24 cellular contexts compared by ENCODE assay signal in genomic region chr6:138999949-139000725, GRCh38. TPM values are rescaled to one million over a fixed set of nuclear protein-coding genes. Genes with fewer than 3 reads are reported as not detected.
A peak's percentile ranks its signal among the peaks of the same experiment; 100 is the strongest.
DNase-seq lines count a peak whose midpoint lies in the region; ATAC-seq and TF ChIP-seq lines count a peak whose summit lies in the region.
"Had no signal": no experiment of that assay in that cellular context is flagged by ENCODE, and none has a peak within 500 bp of the region (broad histone marks: within the 10 kb centered on the region; RNA-seq: fewer than 3 reads in every experiment).

No MANE protein-coding gene starts in this region.

- no peaks in the 10 kb centered on the region for H3K27me3 ChIP-seq in upper lobe of left lung
- H3K27me3 ChIP-seq: adrenal gland, suprapubic skin had no signal

- no peak for ATAC-seq in T-helper 17 cell
- no peak for ATAC-seq in upper lobe of left lung (ENCODE audit: low FRiP score in 2 of 2)

- H3K27ac ChIP-seq in upper lobe of left lung = no peak overlapping the region
- H3K27ac ChIP-seq: 22Rv1, adrenal gland, GM23248, skin epidermis, suprapubic skin had no signal

- H3K9me3 ChIP-seq in T-helper 17 cell (ENCODE audit: control insufficient read depth, low read length, poor library complexity, severe bottlenecking) = no peaks in the 10 kb centered on the region
- no peaks in the 10 kb centered on the region for H3K9me3 ChIP-seq in upper lobe of left lung
- H3K9me3 ChIP-seq: adrenal gland, suprapubic skin had no signal

- H3K4me3 Mint-ChIP-seq in T-helper 17 cell (no peak overlapping the region), type B pancreatic cell (no peak overlapping the region)
- H3K4me3 Mint-ChIP-seq: immature natural killer cell; natural killer cell treated with Interleukin-12 subunit alpha and Interleukin-12 subunit beta and Interleukin-15 and Interleukin-18, amount 100 ng/mL, for 72 hours had no signal

- peak overlapping the region; percentile 0 for H3K27ac Mint-ChIP-seq in T-helper 17 cell
- no peak overlapping the region for H3K27ac Mint-ChIP-seq in type B pancreatic cell
- H3K27ac Mint-ChIP-seq: immature natural killer cell; natural killer cell treated with Interleukin-12 subunit alpha and Interleukin-12 subunit beta and Interleukin-15 and Interleukin-18, amount 100 ng/mL, for 72 hours had no signal

- no peaks in the 10 kb centered on the region for H3K4me1 ChIP-seq in upper lobe of left lung
- H3K4me1 ChIP-seq: adrenal gland, suprapubic skin had no signal

- H3K27me3 Mint-ChIP-seq in T-helper 17 cell (peaks cover 3% of the 10 kb centered on the region), type B pancreatic cell (peaks cover 1% of the 10 kb centered on the region)

- TF ChIP-seq POLR2A in upper lobe of left lung (IDR thresholded peaks at IDR 0.05) = no peak

- no peaks in the 10 kb centered on the region for H3K36me3 ChIP-seq in upper lobe of left lung
- H3K36me3 ChIP-seq: adrenal gland, suprapubic skin had no signal

- no peaks in the 10 kb centered on the region for H3K9me3 Mint-ChIP-seq in type B pancreatic cell
- H3K9me3 Mint-ChIP-seq: immature natural killer cell; natural killer cell treated with Interleukin-12 subunit alpha and Interleukin-12 subunit beta and Interleukin-15 and Interleukin-18, amount 100 ng/mL, for 72 hours had no signal

- no peak for TF ChIP-seq EP300 in upper lobe of left lung (IDR thresholded peaks at IDR 0.05)

- no peak for TF ChIP-seq CTCF in upper lobe of left lung (IDR thresholded peaks at IDR 0.05)
- TF ChIP-seq CTCF in type B pancreatic cell (conservative IDR thresholded peaks at IDR 0.05) = no peak

- H3K36me3 Mint-ChIP-seq in T-helper 17 cell (ENCODE audit: low read depth) (peaks cover 4% of the 10 kb centered on the region), type B pancreatic cell (no peaks in the 10 kb centered on the region)
- H3K36me3 Mint-ChIP-seq: immature natural killer cell; natural killer cell treated with Interleukin-12 subunit alpha and Interleukin-12 subunit beta and Interleukin-15 and Interleukin-18, amount 100 ng/mL, for 72 hours had no signal

- no peak overlapping the region for H3K4me3 ChIP-seq in upper lobe of left lung
- H3K4me3 ChIP-seq: adrenal gland, GM23248, lung, skin epidermis, suprapubic skin had no signal

- peak; percentile 2 for DNase-seq in NCI-H1092 treated with DMSO at 0.1 percent for 48 hours (lab: John Stamatoyannopoulos, UW)
- DNase-seq in NCI-H1092 (lab: John Stamatoyannopoulos, UW) = no peak
- DNase-seq in NCI-H1105 (lab: John Stamatoyannopoulos, UW) = peak; percentile 69
- DNase-seq in T-helper 17 cell = no peak
- peak; percentile 77 for DNase-seq in myocyte (ENCODE audit: low read depth)
- DNase-seq in upper lobe of left lung = no peak
- DNase-seq in type B pancreatic cell (ENCODE audit: extremely low spot score, unreplicated experiment) = no peak
- DNase-seq in NCI-H446 (lab: John Stamatoyannopoulos, UW) = no peak
- DNase-seq: activated CD4-positive, alpha-beta T cell treated with anti-CD3 and anti-CD28 coated beads for 4 hours; adrenal gland; C1 segment of cervical spinal cord; central memory CD4-positive, alpha-beta T cell; effector CD4-positive, alpha-beta T cell; GM23248; immature natural killer cell; NCI-H1694 treated with DMSO at 0.1 percent for 48 hours; NCI-H524 treated with DMSO at 0.1 percent for 48 hours; Right ventricle myocardium superior; stimulated activated CD4-positive, alpha-beta T cell treated with anti-CD3 and anti-CD28 coated beads, Interleukin-4, amount 100 ng/mL, for 4 hours had no signal

- WGBS in upper lobe of left lung, 2 donors = 64 to 72% methylated on average over 4 of the region's 4 CpGs

- H3K4me1 Mint-ChIP-seq in T-helper 17 cell (no peaks in the 10 kb centered on the region), type B pancreatic cell (ENCODE audit: unreplicated experiment) (peaks cover 4% of the 10 kb centered on the region)
- H3K4me1 Mint-ChIP-seq: immature natural killer cell had no signal

RNA-seq across cellular contexts. Expression of gene REPS1, which starts 12.1 kb away (rescaled TPM):
- total RNA-seq in T-helper 17 cell = 10 to 100 TPM; 73.4 to 88.6 TPM
- 26.1 and 30.9 TPM in 2 replicates for total RNA-seq in myocyte
- 18.0 TPM for polyA plus RNA-seq in myocyte (2012)
- 10 to 100 TPM; 30.8 to 90.1 (median 38.6) TPM for total RNA-seq in upper lobe of left lung
- 57.0 and 95.8 TPM in 2 replicates for total RNA-seq in type B pancreatic cell (ENCODE audit: low replicate concordance)

RNA-seq across cellular contexts. Expression of gene ABRACL, which starts 28.4 kb away (rescaled TPM):
- total RNA-seq in T-helper 17 cell = 10 to 100 TPM; 46.0 to 64.4 TPM
- total RNA-seq in myocyte = 12.1 and 16.2 TPM in 2 replicates
- 20.8 TPM for polyA plus RNA-seq in myocyte (2012)
- total RNA-seq in upper lobe of left lung = 10 to 100 TPM; 10.3 to 40.8 (median 28.9) TPM
- 47.1 and 88.9 TPM in 2 replicates for total RNA-seq in type B pancreatic cell (ENCODE audit: low replicate concordance)

Comparison
In these comparisons a context has a peak if more than half of its experiments do, and no peak if none do; other contexts are left out.
1. DNase-seq: peak in NCI-H1092 treated with DMSO at 0.1 percent for 48 hours (single experiment), NCI-H1105 (single experiment) and myocyte (single experiment); none in NCI-H1092 (single experiment), T-helper 17 cell (0 of 3), upper lobe of left lung (0 of 2), type B pancreatic cell (single experiment) and NCI-H446 (0 of 2).